ENCODE assay signal across 8 cellular contexts in the genomic region with DNA sequence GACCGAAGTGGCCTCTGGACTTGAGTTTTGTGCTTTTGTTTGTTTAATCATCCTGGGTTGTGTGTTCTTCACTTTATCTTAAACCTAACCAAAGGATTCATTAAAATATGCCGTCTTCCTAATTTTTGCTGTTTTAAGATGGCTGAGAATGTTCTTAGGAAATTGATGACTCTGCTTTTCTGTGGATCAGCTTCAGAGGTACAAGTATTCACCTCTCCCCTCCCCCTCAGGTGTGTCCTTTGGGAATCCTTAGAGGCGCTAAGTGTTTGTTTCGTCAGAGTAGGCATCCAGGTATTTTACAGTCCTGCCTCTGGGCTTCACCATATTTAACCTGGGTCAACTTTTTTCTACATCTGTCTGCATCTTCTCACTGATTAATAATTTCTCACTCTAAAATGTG. TPM values are rescaled to one million over a fixed set of nuclear protein-coding genes. Genes with fewer than 3 reads are reported as not detected.
DNase-seq lines count a peak whose midpoint lies in the region; TF ChIP-seq lines count a peak whose summit lies in the region.

No MANE protein-coding gene starts in this region.

- H3K36me3 ChIP-seq in iPS-15b (ENCODE audit: control insufficient read depth, insufficient read depth, low read length) (no peaks in the 10 kb centered on the region), stomach (no peaks in the 10 kb centered on the region)

- TF ChIP-seq CTCF in WI38 (IDR thresholded peaks at IDR 0.05; ENCODE audit: low read depth, low read length), result no peak
- no peak for TF ChIP-seq CTCF in stomach (IDR thresholded peaks at IDR 0.05)

- 27 to 51% (median 34%) methylated on average over 4 of the region's 4 CpGs for WGBS in stomach, 5 donors

- no peak overlapping the region for H3K9ac ChIP-seq in iPS-15b (ENCODE audit: low read depth, low read length)

- H3K27me3 Mint-ChIP-seq in T-helper 1 cell treated with Interleukin-12 subunit alpha and Interleukin-12 subunit beta and Interleukin-4 antibody, amounts not matched to agents 30 μg/mL and 1 μg/mL, for 36 hours (ENCODE audit: low read depth), result no peaks in the 10 kb centered on the region

- no peaks in the 10 kb centered on the region for H3K9me3 Mint-ChIP-seq in T-helper 1 cell treated with Interleukin-12 subunit alpha and Interleukin-12 subunit beta and Interleukin-4 antibody, amounts not matched to agents 30 μg/mL and 1 μg/mL, for 36 hours

- peaks cover 1% of the 10 kb centered on the region for H3K36me3 Mint-ChIP-seq in T-helper 1 cell treated with Interleukin-12 subunit alpha and Interleukin-12 subunit beta and Interleukin-4 antibody, amounts not matched to agents 30 μg/mL and 1 μg/mL, for 36 hours (ENCODE audit: low read depth)

- no peak for TF ChIP-seq EP300 in stomach (IDR thresholded peaks at IDR 0.05)

- peak overlapping the region; percentile 24 for H3K27ac Mint-ChIP-seq in T-helper 1 cell treated with Interleukin-12 subunit alpha and Interleukin-12 subunit beta and Interleukin-4 antibody, amounts not matched to agents 30 μg/mL and 1 μg/mL, for 36 hours

- H3K9me3 ChIP-seq in iPS-15b (ENCODE audit: control insufficient read depth, insufficient read depth, low read length) (no peaks in the 10 kb centered on the region), stomach (no peaks in the 10 kb centered on the region)

- TF ChIP-seq POLR2A in stomach (IDR thresholded peaks at IDR 0.05), result no peak

- intact Hi-C loops in stomach (cut with DNase I; ENCODE audit: low total_unique reads), result no loop called here

- peak overlapping the region in 4 of 5 donors; percentile 93 to 99 (median 97) for H3K27ac ChIP-seq in stomach

- peaks cover 12% of the 10 kb centered on the region for H3K27me3 ChIP-seq in iPS-15b (ENCODE audit: control insufficient read depth, insufficient read depth, low read length)
- H3K27me3 ChIP-seq in stomach, result no peaks in the 10 kb centered on the region

- peak overlapping the region; percentile 90 for H3K4me3 Mint-ChIP-seq in T-helper 1 cell treated with Interleukin-12 subunit alpha and Interleukin-12 subunit beta and Interleukin-4 antibody, amounts not matched to agents 30 μg/mL and 1 μg/mL, for 36 hours

- H3K4me1 Mint-ChIP-seq in T-helper 1 cell treated with Interleukin-12 subunit alpha and Interleukin-12 subunit beta and Interleukin-4 antibody, amounts not matched to agents 30 μg/mL and 1 μg/mL, for 36 hours (ENCODE audit: low read depth), result peaks cover 46% of the 10 kb centered on the region

- H3K4me1 ChIP-seq in iPS-15b (ENCODE audit: control insufficient read depth, insufficient read depth, low read length) (no peaks in the 10 kb centered on the region), stomach (peaks cover 12 to 54% (median 35%) of the 10 kb centered on the region in 4 donors)

- H3K4me3 ChIP-seq in WI38 (ENCODE audit: low read depth, low read length) (peak overlapping the region; percentile 90), iPS-15b (ENCODE audit: low read depth, low read length) (peak overlapping the region; percentile 76), stomach (peak overlapping the region; percentile 53 to 88 (median 81))

- DNase-seq in T-helper 1 cell (no peak), stomach (no peak), hepatic stellate cell (ENCODE audit: low spot score) (no peak), GM19238 (ENCODE audit: insufficient read length, low spot score) (no peak), NOMO-1 treated with dmso at 0.1 percent for 144 hours (lab: John Stamatoyannopoulos, UW; ENCODE audit: unreplicated experiment) (no peak)

RNA-seq across cellular contexts. Expression of gene CCDC126, which starts 1.1 kb away (rescaled TPM):
- total RNA-seq in stomach, result 10 to 100 TPM in 3 of 5 donors, 1 to 10 TPM in 1, not detected in 1; 7.6 to 29.7 (median 14.8) TPM
- polyA plus RNA-seq in stomach, result 1 to 10 TPM; 2.8 to 4.8 (median 3.5) TPM
